1 cellular context compared by ENCODE assay signal in the genomic region with DNA sequence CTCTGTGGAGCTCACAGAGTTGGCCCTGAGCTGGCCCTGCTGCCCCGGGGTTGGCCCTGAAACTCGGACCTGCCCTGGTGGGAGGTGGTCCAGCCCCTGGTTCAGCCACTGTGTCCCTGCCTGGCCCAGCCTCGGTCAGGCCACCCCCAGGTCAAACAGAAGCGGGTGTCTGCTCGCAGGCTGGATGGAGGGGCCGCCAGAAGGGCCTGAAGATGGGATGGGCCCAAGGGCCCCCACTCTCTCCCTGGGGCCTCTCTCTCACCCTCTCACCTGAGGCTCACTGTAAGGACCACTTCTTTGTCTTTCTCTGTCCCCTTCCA.
TF ChIP-seq lines count a peak whose summit lies in the region.

No MANE protein-coding gene starts in this region.

TF ChIP-seq in H1, 55 proteins besides CTCF, POLR2A, EP300 and RAD21 (continued from another document):
- TF ChIP-seq TAF1 (IDR thresholded peaks at IDR 0.05; ENCODE audit: low read depth, low read length) (0 out of 2 replicates have a peak, but pooled peaks have one; percentile 25), ASH2L (IDR thresholded peaks at IDR 0.05; ENCODE audit: low read length) (peak; percentile 39)
- TF ChIP-seq, protein P1, sequence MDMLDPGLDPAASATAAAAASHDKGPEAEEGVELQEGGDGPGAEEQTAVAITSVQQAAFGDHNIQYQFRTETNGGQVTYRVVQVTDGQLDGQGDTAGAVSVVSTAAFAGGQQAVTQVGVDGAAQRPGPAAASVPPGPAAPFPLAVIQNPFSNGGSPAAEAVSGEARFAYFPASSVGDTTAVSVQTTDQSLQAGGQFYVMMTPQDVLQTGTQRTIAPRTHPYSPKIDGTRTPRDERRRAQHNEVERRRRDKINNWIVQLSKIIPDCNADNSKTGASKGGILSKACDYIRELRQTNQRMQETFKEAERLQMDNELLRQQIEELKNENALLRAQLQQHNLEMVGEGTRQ (IDR thresholded peaks at IDR 0.05; ENCODE audit: low read length) = no peak
